Comparison of ENCODE assay signal across 8 cellular contexts in genomic region chr11:33161120-33162005, GRCh38. TPM values are rescaled to one million over a fixed set of nuclear protein-coding genes. Genes with fewer than 3 reads are reported as not detected.
A peak's percentile ranks its signal among the peaks of the same experiment; 100 is the strongest.
DNase-seq lines count a peak whose midpoint lies in the region; ATAC-seq and TF ChIP-seq lines count a peak whose summit lies in the region.

Gene CSTF3, minus strand, starts transcription at chr11:33161480. Its CDS starts 155 bp downstream, at chr11:33161325.

- intact Hi-C loops in OCI-LY7 (cut with micrococcal nuclease; ENCODE audit: unreplicated experiment), result loop anchor here (1.0 to 10.0 kb wide), 4 partner anchors 97 to 577 kb away; partner anchors contain the start of genes CD59 and EIF3M

- TF ChIP-seq CTCF in OCI-LY7 (conservative IDR thresholded peaks at IDR 0.05; ENCODE audit: low read length) (0 out of 2 replicates have a peak, but pooled peaks have one; percentile 19), endothelial cell (IDR thresholded peaks at IDR 0.05; ENCODE audit: unreplicated experiment) (peak; percentile 70), mesothelial cell of epicardium (IDR thresholded peaks at IDR 0.05; ENCODE audit: unreplicated experiment) (peak; percentile 76)

- TSS peak; percentile 96 for BruUV-seq in OCI-LY7 (replicated peaks; lab: Mats Ljungman, UMichigan)

- peak within 1 kb of the TSS; percentile 93 for H3K4me2 ChIP-seq in OCI-LY7 (ENCODE audit: low read length)

- H3K27ac ChIP-seq in OCI-LY7 (ENCODE audit: low read depth, low read length, poor library complexity, severe bottlenecking), result peak within 1 kb of the TSS; percentile 53

- peak within 1 kb of the TSS; percentile 86 for H3K4me3 ChIP-seq in OCI-LY7 (ENCODE audit: low read depth, low read length, poor library complexity, severe bottlenecking)

- POLR2A ChIA-PET in OCI-LY7 (lab: Charles Lee), result interaction anchor here (0.7 to 2.2 kb wide), 7 partner anchors 8 to 1799 kb away, joined by 3 to 6 read pairs (median 3); partner anchors contain the start of gene C11orf91

- H3K4me3 Mint-ChIP-seq in endothelial cell (ENCODE audit: unreplicated experiment) (peak within 1 kb of the TSS; percentile 100), mesothelial cell of epicardium (peak within 1 kb of the TSS; percentile 97)

- H3K27me3 Mint-ChIP-seq in endothelial cell (ENCODE audit: unreplicated experiment) (peaks cover 3% of the 10 kb centered on the region), mesothelial cell of epicardium (ENCODE audit: low read depth) (no peaks in the 10 kb centered on the region)

- H2AFZ ChIP-seq in OCI-LY7 (ENCODE audit: low read length), result peak within 1 kb of the TSS; percentile 95

- H3K36me3 Mint-ChIP-seq in endothelial cell (ENCODE audit: low read depth, unreplicated experiment), result no peaks in the 10 kb centered on the region
- peaks cover 7% of the 10 kb centered on the region for H3K36me3 Mint-ChIP-seq in mesothelial cell of epicardium

- DNase-seq in DMS 273 treated with DMSO at 0.1 percent for 48 hours (lab: John Stamatoyannopoulos, UW), result peak; percentile 94
- peak; percentile 66 for DNase-seq in HuH-7.5 (ENCODE audit: low spot score)
- peak; percentile 94 for DNase-seq in OCI-LY7 (ENCODE audit: low spot score)
- peak; percentile 97 for DNase-seq in activated T-cell treated with anti-CD3 and anti-CD28 coated beads for 1 hour (ENCODE audit: low read depth)
- DNase-seq in endothelial cell (ENCODE audit: low spot score), result peak; percentile 100
- peak; percentile 99 to 100 for DNase-seq in mesothelial cell of epicardium (ENCODE audit: low spot score in 2 of 2, unreplicated experiment in 2 of 2)
- DNase-seq in stimulated activated CD8-positive, alpha-beta memory T cell treated with anti-CD3 and anti-CD28 coated beads, Interleukin-15, amount 100 ng/mL, for 48 hours (ENCODE audit: low read depth in 2 of 2), result peak; percentile 92

- H3K9me2 ChIP-seq in OCI-LY7 (ENCODE audit: insufficient read depth, low read length), result no peaks in the 10 kb centered on the region

- CTCF ChIA-PET in OCI-LY7 (lab: Charles Lee; ENCODE audit: unreplicated experiment), result interaction anchor here (0.6 kb wide), 1 partner anchor 265 kb away, joined by 4 read pairs; no protein-coding TSS in a partner anchor

- no peaks in the 10 kb centered on the region; the same call in 1 of the 2 replicates for H4K20me1 ChIP-seq in OCI-LY7 (ENCODE audit: insufficient read depth, low read length)

- peak within 1 kb of the TSS; percentile 100 for H3K27ac Mint-ChIP-seq in endothelial cell (ENCODE audit: unreplicated experiment)
- H3K27ac Mint-ChIP-seq in mesothelial cell of epicardium, result peak within 1 kb of the TSS; percentile 99

- H3K4me1 ChIP-seq in OCI-LY7 (ENCODE audit: insufficient read depth, low read length, poor library complexity, severe bottlenecking), result peaks cover 23% of the 10 kb centered on the region

- peaks cover 29% of the 10 kb centered on the region for H3K36me3 ChIP-seq in OCI-LY7 (ENCODE audit: insufficient read depth, low read length)

- peaks cover 60% of the 10 kb centered on the region for H3K79me2 ChIP-seq in OCI-LY7 (ENCODE audit: insufficient read depth, low read depth, low read length)

- ATAC-seq in GM21526 (IDR thresholded peaks at IDR 0.05; ENCODE audit: low FRiP score, unreplicated experiment), result peak; percentile 81

- no peaks in the 10 kb centered on the region for H3K9me3 ChIP-seq in OCI-LY7 (ENCODE audit: low read length)

- H3K9me3 Mint-ChIP-seq in endothelial cell (ENCODE audit: unreplicated experiment), result no peaks in the 10 kb centered on the region
- H3K9me3 Mint-ChIP-seq in mesothelial cell of epicardium, result peaks cover 4% of the 10 kb centered on the region

- H3K4me1 Mint-ChIP-seq in endothelial cell (ENCODE audit: unreplicated experiment) (peaks cover 32% of the 10 kb centered on the region), mesothelial cell of epicardium (peaks cover 31% of the 10 kb centered on the region)

RNA-seq across cellular contexts. Expression of gene CSTF3, which starts in this region (rescaled TPM):
- 31.9 and 45.1 TPM in 2 replicates for total RNA-seq in OCI-LY7 (2014; rRNA removed; shearing (Covaris generic))
- 55.7 and 64.2 TPM in 2 replicates for total RNA-seq in OCI-LY7 (2022)
- 23.0 TPM for total RNA-seq in endothelial cell (ENCODE audit: unreplicated experiment)
- total RNA-seq in mesothelial cell of epicardium, result 48.7 to 52.1 TPM (median 50.3 TPM) in 3 replicates

Comparison
In these comparisons a context has a peak if more than half of its experiments do, and no peak if none do; other contexts are left out.
1. Peak in every context shown above with its lines: DNase-seq, ATAC-seq, H3K4me3 ChIP-seq and H3K27ac ChIP-seq.
2. CTCF ChIP-seq: peak in every context shown above with its lines; median percentile 76 in mesothelial cell of epicardium; 70 in endothelial cell; 19 in OCI-LY7.